In the genomic region with DNA sequence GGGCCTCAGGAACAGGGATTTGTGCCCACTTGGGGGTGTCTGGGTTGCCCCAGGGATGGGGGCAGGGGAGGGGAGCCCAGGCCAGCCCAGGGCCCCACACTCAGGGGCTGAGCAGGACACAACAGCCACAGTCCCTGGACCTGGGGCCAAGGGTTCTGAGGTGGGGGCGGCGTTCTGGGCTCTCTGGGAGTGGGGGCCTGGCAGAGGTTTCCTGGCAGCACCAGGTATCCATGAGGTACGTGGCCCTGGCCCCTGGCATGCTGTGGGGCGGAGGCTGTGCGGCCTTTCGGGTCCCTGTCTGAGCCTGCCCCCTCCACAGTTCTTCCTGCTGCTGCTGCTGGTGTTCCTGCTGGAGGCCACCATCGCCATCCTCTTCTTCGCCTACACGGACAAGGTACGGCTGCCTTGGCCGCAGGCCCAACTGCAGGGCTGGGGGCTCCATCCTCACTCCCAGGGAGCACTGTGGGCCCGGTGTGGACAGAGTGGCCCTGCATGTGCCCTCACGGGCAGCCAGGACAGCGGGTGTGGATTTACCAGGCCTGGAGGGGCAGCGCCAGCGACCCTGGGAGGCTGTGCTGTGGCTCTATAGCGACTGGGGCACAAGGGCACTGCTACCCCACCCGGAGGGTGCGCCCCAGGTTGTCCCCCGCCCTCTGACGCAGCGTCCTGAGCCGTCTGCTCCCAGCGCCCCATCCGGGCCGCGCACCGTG, we compare ENCODE assay signal across 1 cellular context.
TF ChIP-seq lines count a peak whose summit lies in the region.

No MANE protein-coding gene starts in this region.

TF ChIP-seq in GM23338, 12 proteins besides CTCF, POLR2A, EP300 and RAD21:
- no peak for TF ChIP-seq ZNF331 (CRISPR knock-in tag; IDR thresholded peaks at IDR 0.05; ENCODE audit: low read depth)
- no peak for TF ChIP-seq JUNB (IDR thresholded peaks at IDR 0.05; ENCODE audit: unreplicated experiment)
- TF ChIP-seq EZH2 (IDR thresholded peaks at IDR 0.05; ENCODE audit: low read depth, unreplicated experiment), result no peak
- no peak for TF ChIP-seq EZH2phosphoT487 (IDR thresholded peaks at IDR 0.05; ENCODE audit: unreplicated experiment)
- no peak; the same call in 1 of the 2 replicates for TF ChIP-seq POLR2AphosphoS5 (IDR thresholded peaks at IDR 0.05; ENCODE audit: low read depth)
- TF ChIP-seq, protein P1, sequence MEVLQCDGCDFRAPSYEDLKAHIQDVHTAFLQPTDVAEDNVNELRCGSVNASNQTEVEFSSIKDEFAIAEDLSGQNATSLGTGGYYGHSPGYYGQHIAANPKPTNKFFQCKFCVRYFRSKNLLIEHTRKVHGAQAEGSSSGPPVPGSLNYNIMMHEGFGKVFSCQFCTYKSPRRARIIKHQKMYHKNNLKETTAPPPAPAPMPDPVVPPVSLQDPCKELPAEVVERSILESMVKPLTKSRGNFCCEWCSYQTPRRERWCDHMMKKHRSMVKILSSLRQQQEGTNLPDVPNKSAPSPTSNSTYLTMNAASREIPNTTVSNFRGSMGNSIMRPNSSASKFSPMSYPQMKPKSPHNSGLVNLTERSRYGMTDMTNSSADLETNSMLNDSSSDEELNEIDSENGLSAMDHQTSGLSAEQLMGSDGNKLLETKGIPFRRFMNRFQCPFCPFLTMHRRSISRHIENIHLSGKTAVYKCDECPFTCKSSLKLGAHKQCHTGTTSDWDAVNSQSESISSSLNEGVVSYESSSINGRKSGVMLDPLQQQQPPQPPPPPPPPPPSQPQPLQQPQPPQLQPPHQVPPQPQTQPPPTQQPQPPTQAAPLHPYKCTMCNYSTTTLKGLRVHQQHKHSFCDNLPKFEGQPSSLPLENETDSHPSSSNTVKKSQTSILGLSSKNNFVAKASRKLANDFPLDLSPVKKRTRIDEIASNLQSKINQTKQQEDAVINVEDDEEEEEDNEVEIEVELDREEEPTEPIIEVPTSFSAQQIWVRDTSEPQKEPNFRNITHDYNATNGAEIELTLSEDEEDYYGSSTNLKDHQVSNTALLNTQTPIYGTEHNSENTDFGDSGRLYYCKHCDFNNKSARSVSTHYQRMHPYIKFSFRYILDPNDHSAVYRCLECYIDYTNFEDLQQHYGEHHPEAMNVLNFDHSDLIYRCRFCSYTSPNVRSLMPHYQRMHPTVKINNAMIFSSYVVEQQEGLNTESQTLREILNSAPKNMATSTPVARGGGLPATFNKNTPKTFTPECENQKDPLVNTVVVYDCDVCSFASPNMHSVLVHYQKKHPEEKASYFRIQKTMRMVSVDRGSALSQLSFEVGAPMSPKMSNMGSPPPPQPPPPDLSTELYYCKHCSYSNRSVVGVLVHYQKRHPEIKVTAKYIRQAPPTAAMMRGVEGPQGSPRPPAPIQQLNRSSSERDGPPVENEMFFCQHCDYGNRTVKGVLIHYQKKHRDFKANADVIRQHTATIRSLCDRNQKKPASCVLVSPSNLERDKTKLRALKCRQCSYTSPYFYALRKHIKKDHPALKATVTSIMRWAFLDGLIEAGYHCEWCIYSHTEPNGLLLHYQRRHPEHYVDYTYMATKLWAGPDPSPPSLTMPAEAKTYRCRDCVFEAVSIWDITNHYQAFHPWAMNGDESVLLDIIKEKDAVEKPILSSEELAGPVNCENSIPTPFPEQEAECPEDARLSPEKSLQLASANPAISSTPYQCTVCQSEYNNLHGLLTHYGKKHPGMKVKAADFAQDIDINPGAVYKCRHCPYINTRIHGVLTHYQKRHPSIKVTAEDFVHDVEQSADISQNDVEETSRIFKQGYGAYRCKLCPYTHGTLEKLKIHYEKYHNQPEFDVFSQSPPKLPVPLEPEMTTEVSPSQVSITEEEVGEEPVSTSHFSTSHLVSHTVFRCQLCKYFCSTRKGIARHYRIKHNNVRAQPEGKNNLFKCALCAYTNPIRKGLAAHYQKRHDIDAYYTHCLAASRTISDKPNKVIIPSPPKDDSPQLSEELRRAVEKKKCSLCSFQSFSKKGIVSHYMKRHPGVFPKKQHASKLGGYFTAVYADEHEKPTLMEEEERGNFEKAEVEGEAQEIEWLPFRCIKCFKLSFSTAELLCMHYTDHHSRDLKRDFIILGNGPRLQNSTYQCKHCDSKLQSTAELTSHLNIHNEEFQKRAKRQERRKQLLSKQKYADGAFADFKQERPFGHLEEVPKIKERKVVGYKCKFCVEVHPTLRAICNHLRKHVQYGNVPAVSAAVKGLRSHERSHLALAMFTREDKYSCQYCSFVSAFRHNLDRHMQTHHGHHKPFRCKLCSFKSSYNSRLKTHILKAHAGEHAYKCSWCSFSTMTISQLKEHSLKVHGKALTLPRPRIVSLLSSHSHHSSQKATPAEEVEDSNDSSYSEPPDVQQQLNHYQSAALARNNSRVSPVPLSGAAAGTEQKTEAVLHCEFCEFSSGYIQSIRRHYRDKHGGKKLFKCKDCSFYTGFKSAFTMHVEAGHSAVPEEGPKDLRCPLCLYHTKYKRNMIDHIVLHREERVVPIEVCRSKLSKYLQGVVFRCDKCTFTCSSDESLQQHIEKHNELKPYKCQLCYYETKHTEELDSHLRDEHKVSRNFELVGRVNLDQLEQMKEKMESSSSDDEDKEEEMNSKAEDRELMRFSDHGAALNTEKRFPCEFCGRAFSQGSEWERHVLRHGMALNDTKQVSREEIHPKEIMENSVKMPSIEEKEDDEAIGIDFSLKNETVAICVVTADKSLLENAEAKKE (CRISPR knock-in tag; IDR thresholded peaks at IDR 0.05), result no peak
- TF ChIP-seq, protein P2, sequence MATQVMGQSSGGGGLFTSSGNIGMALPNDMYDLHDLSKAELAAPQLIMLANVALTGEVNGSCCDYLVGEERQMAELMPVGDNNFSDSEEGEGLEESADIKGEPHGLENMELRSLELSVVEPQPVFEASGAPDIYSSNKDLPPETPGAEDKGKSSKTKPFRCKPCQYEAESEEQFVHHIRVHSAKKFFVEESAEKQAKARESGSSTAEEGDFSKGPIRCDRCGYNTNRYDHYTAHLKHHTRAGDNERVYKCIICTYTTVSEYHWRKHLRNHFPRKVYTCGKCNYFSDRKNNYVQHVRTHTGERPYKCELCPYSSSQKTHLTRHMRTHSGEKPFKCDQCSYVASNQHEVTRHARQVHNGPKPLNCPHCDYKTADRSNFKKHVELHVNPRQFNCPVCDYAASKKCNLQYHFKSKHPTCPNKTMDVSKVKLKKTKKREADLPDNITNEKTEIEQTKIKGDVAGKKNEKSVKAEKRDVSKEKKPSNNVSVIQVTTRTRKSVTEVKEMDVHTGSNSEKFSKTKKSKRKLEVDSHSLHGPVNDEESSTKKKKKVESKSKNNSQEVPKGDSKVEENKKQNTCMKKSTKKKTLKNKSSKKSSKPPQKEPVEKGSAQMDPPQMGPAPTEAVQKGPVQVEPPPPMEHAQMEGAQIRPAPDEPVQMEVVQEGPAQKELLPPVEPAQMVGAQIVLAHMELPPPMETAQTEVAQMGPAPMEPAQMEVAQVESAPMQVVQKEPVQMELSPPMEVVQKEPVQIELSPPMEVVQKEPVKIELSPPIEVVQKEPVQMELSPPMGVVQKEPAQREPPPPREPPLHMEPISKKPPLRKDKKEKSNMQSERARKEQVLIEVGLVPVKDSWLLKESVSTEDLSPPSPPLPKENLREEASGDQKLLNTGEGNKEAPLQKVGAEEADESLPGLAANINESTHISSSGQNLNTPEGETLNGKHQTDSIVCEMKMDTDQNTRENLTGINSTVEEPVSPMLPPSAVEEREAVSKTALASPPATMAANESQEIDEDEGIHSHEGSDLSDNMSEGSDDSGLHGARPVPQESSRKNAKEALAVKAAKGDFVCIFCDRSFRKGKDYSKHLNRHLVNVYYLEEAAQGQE (IDR thresholded peaks at IDR 0.05; ENCODE audit: unreplicated experiment), result no peak
- TF ChIP-seq, protein P3, sequence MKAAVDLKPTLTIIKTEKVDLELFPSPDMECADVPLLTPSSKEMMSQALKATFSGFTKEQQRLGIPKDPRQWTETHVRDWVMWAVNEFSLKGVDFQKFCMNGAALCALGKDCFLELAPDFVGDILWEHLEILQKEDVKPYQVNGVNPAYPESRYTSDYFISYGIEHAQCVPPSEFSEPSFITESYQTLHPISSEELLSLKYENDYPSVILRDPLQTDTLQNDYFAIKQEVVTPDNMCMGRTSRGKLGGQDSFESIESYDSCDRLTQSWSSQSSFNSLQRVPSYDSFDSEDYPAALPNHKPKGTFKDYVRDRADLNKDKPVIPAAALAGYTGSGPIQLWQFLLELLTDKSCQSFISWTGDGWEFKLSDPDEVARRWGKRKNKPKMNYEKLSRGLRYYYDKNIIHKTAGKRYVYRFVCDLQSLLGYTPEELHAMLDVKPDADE (IDR thresholded peaks at IDR 0.05), result no peak
- no peak for TF ChIP-seq CREB1 (CRISPR knock-in tag; IDR thresholded peaks at IDR 0.05; ENCODE audit: low read depth)
- no peak for TF ChIP-seq ZNF114 (CRISPR knock-in tag; IDR thresholded peaks at IDR 0.05)
- no peak for TF ChIP-seq NANOG (IDR thresholded peaks at IDR 0.05; ENCODE audit: borderline replicate concordance)
- no peak for TF ChIP-seq STAT1 (IDR thresholded peaks at IDR 0.05; ENCODE audit: unreplicated experiment)
